In the genomic region with DNA sequence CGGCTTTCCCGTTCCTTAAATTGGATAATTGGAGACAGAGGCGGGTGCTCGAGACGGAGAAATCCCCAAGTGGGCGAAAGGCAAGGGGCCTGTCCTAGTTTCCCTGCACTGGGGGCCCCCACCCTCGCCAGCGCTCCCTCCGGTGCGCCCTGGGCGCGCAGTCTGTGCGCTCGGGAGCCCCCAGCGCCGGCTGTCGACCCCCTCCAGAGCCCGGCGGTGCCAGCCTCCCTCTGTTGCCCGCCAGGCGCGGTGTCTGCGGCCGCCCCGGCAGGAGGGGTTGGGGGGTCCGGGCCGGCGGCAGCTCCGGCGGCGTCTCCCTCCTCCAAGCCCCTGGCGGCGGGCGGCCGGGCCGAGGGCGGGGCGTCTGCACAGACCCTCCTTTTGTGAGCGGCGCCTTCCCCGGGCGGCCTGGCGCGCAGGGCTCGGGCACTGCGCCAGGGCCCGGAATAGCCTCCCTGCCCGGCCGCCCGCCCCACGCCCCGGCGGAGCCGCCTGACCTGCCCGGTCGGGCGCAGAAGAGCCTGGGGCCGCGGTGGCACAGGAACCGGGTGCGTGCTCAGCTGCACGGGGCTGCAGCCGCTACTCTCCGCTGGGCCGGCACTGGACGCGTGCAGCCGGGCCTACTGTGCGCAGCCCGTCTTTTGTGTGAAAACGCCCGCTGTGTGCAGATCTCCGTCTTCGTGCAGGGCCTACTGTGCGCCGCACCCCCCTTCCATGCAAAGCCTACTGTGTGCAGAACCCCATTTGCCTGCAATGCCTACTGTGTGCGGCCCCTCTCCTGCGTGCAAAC, we compare ENCODE assay signal across 8 cellular contexts. TPM values are rescaled to one million over a fixed set of nuclear protein-coding genes. Genes with fewer than 3 reads are reported as not detected.
DNase-seq lines count a peak whose midpoint lies in the region; ATAC-seq and TF ChIP-seq lines count a peak whose summit lies in the region.

No MANE protein-coding gene starts in this region.

- intact Hi-C loops in dendritic cell treated with granulocyte-macrophage colony-stimulating factor and Interleukin-4, amounts not matched to agents 40 ng/mL and 50 ng/mL, for 4 days (cut with micrococcal nuclease), result no loop called here
- intact Hi-C loops in right lobe of liver (cut with DNase I) (loop anchor here (5.0 to 10.0 kb wide), 2 partner anchors 46 to 53 kb away; no protein-coding TSS in a partner anchor), testis (cut with DNase I; ENCODE audit: low total_unique reads) (no loop called here)

- DNase-seq in DMS 273 (lab: John Stamatoyannopoulos, UW; ENCODE audit: unreplicated experiment) (peak; percentile 73), DMS 273 treated with DMSO at 0.1 percent for 48 hours (lab: John Stamatoyannopoulos, UW) (no peak), NCI-H226 (peak; percentile 56), right lobe of liver (peak; percentile 67 to 79 (median 79)), testis (peak; percentile 51), NCI-H446 treated with DMSO at 0.1 percent for 48 hours (lab: John Stamatoyannopoulos, UW) (no peak)

- H3K27ac Mint-ChIP-seq in dendritic cell treated with granulocyte-macrophage colony-stimulating factor and Interleukin-4, amounts not matched to agents 40 ng/mL and 50 ng/mL, for 4 days, result peak overlapping the region; percentile 49

- H3K4me1 Mint-ChIP-seq in dendritic cell treated with granulocyte-macrophage colony-stimulating factor and Interleukin-4, amounts not matched to agents 40 ng/mL and 50 ng/mL, for 4 days (ENCODE audit: low read depth), result peaks cover 37% of the 10 kb centered on the region

- no peaks in the 10 kb centered on the region for H3K9me3 Mint-ChIP-seq in dendritic cell treated with granulocyte-macrophage colony-stimulating factor and Interleukin-4, amounts not matched to agents 40 ng/mL and 50 ng/mL, for 4 days

- TF ChIP-seq CTCF in right lobe of liver (IDR thresholded peaks at IDR 0.05), result no peak
- TF ChIP-seq CTCF in testis (IDR thresholded peaks at IDR 0.05), result no peak

- H3K36me3 Mint-ChIP-seq in dendritic cell treated with granulocyte-macrophage colony-stimulating factor and Interleukin-4, amounts not matched to agents 40 ng/mL and 50 ng/mL, for 4 days (ENCODE audit: low read depth), result no peaks in the 10 kb centered on the region

- peaks cover 80% of the 10 kb centered on the region for H3K27me3 Mint-ChIP-seq in dendritic cell treated with granulocyte-macrophage colony-stimulating factor and Interleukin-4, amounts not matched to agents 40 ng/mL and 50 ng/mL, for 4 days

- TF ChIP-seq POLR2A in right lobe of liver (IDR thresholded peaks at IDR 0.05) (no peak), testis (IDR thresholded peaks at IDR 0.05) (no peak)

- H3K27ac ChIP-seq in right lobe of liver (peak overlapping the region in 1 of 3 donors; percentile 24), testis (no peak overlapping the region)

- no peaks in the 10 kb centered on the region for H3K27me3 ChIP-seq in right lobe of liver
- no peaks in the 10 kb centered on the region for H3K27me3 ChIP-seq in testis

- H3K4me1 ChIP-seq in right lobe of liver (peaks cover 0 to 21% (median 4%) of the 10 kb centered on the region in 4 donors), testis (peaks cover 19% of the 10 kb centered on the region)

- ATAC-seq in right lobe of liver (peak; percentile 62 to 86 (median 80)), GM21381 (IDR thresholded peaks at IDR 0.05; ENCODE audit: unreplicated experiment) (no peak)

- 6% methylated on average over 7 of the region's 78 CpGs for WGBS in right lobe of liver (ENCODE audit: insufficient coverage, low coverage, low lambda C conversion rate, missing lambda C conversion rate)
- WGBS in testis, 2 donors, result 0 to 3% methylated on average over 2 to 47 of the region's 78 CpGs

- H3K4me3 Mint-ChIP-seq in dendritic cell treated with granulocyte-macrophage colony-stimulating factor and Interleukin-4, amounts not matched to agents 40 ng/mL and 50 ng/mL, for 4 days, result peak overlapping the region; percentile 57

- H3K36me3 ChIP-seq in right lobe of liver (no peaks in the 10 kb centered on the region), testis (ENCODE audit: low read depth, missing control alignments) (no peaks in the 10 kb centered on the region)

- H3K4me3 ChIP-seq in right lobe of liver, result peak overlapping the region; percentile 26 to 48 (median 45)
- peak overlapping the region; percentile 10 to 44 for H3K4me3 ChIP-seq in testis

- H3K9me3 ChIP-seq in right lobe of liver, result no peaks in the 10 kb centered on the region
- no peaks in the 10 kb centered on the region for H3K9me3 ChIP-seq in testis

RNA-seq across cellular contexts. Expression of gene GADD45B, which starts 13.2 kb away (rescaled TPM):
- 100 to 1,000 TPM in 4 of 6 experiments, 10 to 100 TPM in 2; 39.0 to 176 (median 127) TPM for total RNA-seq in right lobe of liver
- 10 to 100 TPM; 30.5 to 59.7 TPM for total RNA-seq in testis
- 16.9 TPM for polyA plus RNA-seq in testis (ENCODE audit: insufficient read depth, low read depth, low replicate concordance)

RNA-seq across cellular contexts. Expression of gene LMNB2, which starts 32.4 kb away (rescaled TPM):
- total RNA-seq in right lobe of liver (10 to 100 TPM in 1 of 6 experiments, 1 to 10 TPM in 5; 4.6 to 11.6 (median 7.1) TPM), testis (10 to 100 TPM; 69.4 to 69.7 TPM)
- 77.4 TPM for polyA plus RNA-seq in testis (ENCODE audit: insufficient read depth, low read depth, low replicate concordance)

Comparison
In these comparisons a context has a peak if more than half of its experiments do, and no peak if none do; other contexts are left out.
1. DNase-seq: peak in DMS 273 (single experiment), NCI-H226 (single experiment), right lobe of liver (3 of 3) and testis (single experiment); none in DMS 273 treated with DMSO at 0.1 percent for 48 hours (single experiment) and NCI-H446 treated with DMSO at 0.1 percent for 48 hours (single experiment).
2. RNA of gene LMNB2, which starts 32.4 kb away (total RNA-seq): 69.4 to 69.7 TPM in testis; 4.6 to 11.6 TPM in right lobe of liver; every median in the first group is over 4 times any median in the second.
3. intact Hi-C loops: an anchor here in right lobe of liver (5.0 to 10.0 kb wide); none called in dendritic cell treated with granulocyte-macrophage colony-stimulating factor and Interleukin-4, amounts not matched to agents 40 ng/mL and 50 ng/mL, for 4 days and testis.